ENCODE assay signal across 8 cellular contexts in the genomic region with DNA sequence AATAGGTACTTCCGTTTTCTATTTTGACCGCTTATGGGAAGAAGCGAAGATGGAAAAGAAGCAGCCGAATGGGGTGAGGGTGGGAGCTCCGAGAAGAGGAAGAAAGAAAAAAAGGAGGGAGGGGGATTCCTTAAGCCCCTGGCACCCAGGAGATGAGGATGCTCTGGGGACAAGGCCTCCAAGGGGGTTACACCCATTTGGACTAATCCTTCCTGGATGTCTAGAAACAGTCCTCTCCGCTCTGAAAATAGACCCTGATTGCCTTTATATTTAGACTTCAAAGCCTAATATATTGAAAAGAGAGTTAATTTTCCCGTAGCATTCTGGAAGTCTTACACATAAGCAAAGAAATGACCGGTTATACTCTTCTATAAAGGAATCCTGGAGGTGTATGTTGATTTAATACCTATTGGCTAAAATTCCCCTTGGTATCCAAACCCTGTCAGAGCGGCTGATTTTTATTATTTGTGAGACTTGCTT. TPM values are rescaled to one million over a fixed set of nuclear protein-coding genes. Genes with fewer than 3 reads are reported as not detected.
A peak's percentile ranks its signal among the peaks of the same experiment; 100 is the strongest.
DNase-seq lines count a peak whose midpoint lies in the region; ATAC-seq lines count a peak whose summit lies in the region.

No MANE protein-coding gene starts in this region.

- peaks cover 9% of the 10 kb centered on the region for H3K36me3 Mint-ChIP-seq in central memory CD8-positive, alpha-beta T cell (ENCODE audit: insufficient read depth)

- intact Hi-C loops in Right ventricle myocardium superior (cut with DNase I) = loop anchor here (5.0 kb wide), 1 partner anchor 106 kb away; no protein-coding TSS in a partner anchor
- intact Hi-C loops in cardiac septum (cut with DNase I) = no loop called here
- intact Hi-C loops in aorta (cut with DNase I) = loop anchor here in 1 of 2 donors (5.0 kb wide), 1 partner anchor 1066 kb away; no protein-coding TSS in a partner anchor

- H3K4me1 ChIP-seq in mucosa of rectum (ENCODE audit: control insufficient read depth in 2 of 2, insufficient read depth in 2 of 2, low read length in 2 of 2) (peaks cover 3 to 8% of the 10 kb centered on the region in 2 donors), aorta (ENCODE audit: control insufficient read depth in 1 of 2, insufficient read depth in 2 of 2, low read length in 2 of 2) (no peaks in the 10 kb centered on the region)

- no peaks in the 10 kb centered on the region for H3K9me3 ChIP-seq in mucosa of rectum (ENCODE audit: control insufficient read depth in 2 of 2, low read length in 2 of 2)
- no peaks in the 10 kb centered on the region for H3K9me3 ChIP-seq in aorta (ENCODE audit: control insufficient read depth, low read length)

- no peak for DNase-seq in Right ventricle myocardium superior
- DNase-seq in cardiac septum (ENCODE audit: low spot score) = no peak
- no peak for DNase-seq in central memory CD8-positive, alpha-beta T cell (ENCODE audit: low spot score in 2 of 2)
- DNase-seq in aorta = no peak
- no peak for DNase-seq in DMS79 treated with DMSO at 0.1 percent for 48 hours (lab: John Stamatoyannopoulos, UW)
- no peak for DNase-seq in A172 (ENCODE audit: low spot score)

- H3K27ac ChIP-seq in mucosa of rectum (ENCODE audit: low read depth in 2 of 2, low read length in 2 of 2) (peak overlapping the region in 1 of 2 donors; percentile 15), aorta (ENCODE audit: low read depth in 1 of 2, low read length in 2 of 2) (no peak overlapping the region)

- H3K27me3 Mint-ChIP-seq in central memory CD8-positive, alpha-beta T cell = peaks cover 77% of the 10 kb centered on the region

- WGBS in aorta, 2 donors = 57 to 62% methylated on average over 9 of the region's 9 CpGs

- no peaks in the 10 kb centered on the region for H3K36me3 ChIP-seq in mucosa of rectum (ENCODE audit: control insufficient read depth in 2 of 2, insufficient read depth in 2 of 2, low read length in 2 of 2)
- H3K36me3 ChIP-seq in aorta (ENCODE audit: control insufficient read depth in 1 of 2, insufficient read depth in 2 of 2, low read length in 1 of 2) = no peaks in the 10 kb centered on the region

- peak overlapping the region; percentile 88 for H3K4me3 Mint-ChIP-seq in central memory CD8-positive, alpha-beta T cell

- no peaks in the 10 kb centered on the region for H3K9me3 Mint-ChIP-seq in central memory CD8-positive, alpha-beta T cell

- H3K4me3 ChIP-seq in mucosa of rectum (ENCODE audit: low read length in 2 of 2) (peak overlapping the region; percentile 60 to 67), aorta (ENCODE audit: low read length in 2 of 2) (peak overlapping the region; percentile 85 to 88)

- H3K27ac Mint-ChIP-seq in central memory CD8-positive, alpha-beta T cell (ENCODE audit: low read depth) = peak overlapping the region; percentile 65

- peak overlapping the region in 1 of 2 donors; percentile 46 for H3K9ac ChIP-seq in mucosa of rectum (ENCODE audit: low read depth in 1 of 2, low read length in 2 of 2)

- ATAC-seq in Right ventricle myocardium superior (ENCODE audit: poor library complexity) = peak; percentile 22
- ATAC-seq in central memory CD8-positive, alpha-beta T cell (replicated peaks; ENCODE audit: extremely low read depth, poor library complexity, severe bottlenecking) = no peak
- no peak for ATAC-seq in aorta (ENCODE audit: low FRiP score)
- ATAC-seq in GM19455 (IDR thresholded peaks at IDR 0.05; ENCODE audit: unreplicated experiment) = no peak

- H3K4me1 Mint-ChIP-seq in central memory CD8-positive, alpha-beta T cell = peaks cover 10% of the 10 kb centered on the region

- H3K27me3 ChIP-seq in mucosa of rectum (ENCODE audit: control insufficient read depth in 2 of 2, insufficient read depth in 2 of 2, low read length in 2 of 2) (peaks cover 32 to 38% of the 10 kb centered on the region in 2 donors), aorta (ENCODE audit: control insufficient read depth in 1 of 2, insufficient read depth in 2 of 2, low read length in 1 of 2) (no peaks in the 10 kb centered on the region)

RNA-seq across cellular contexts. Expression of a gene that starts 0.7 kb away (rescaled TPM):
- total RNA-seq in Right ventricle myocardium superior (0.16 TPM), cardiac septum (0.16 TPM), aorta (1 to 10 TPM; 1.3 to 3.1 TPM)
- polyA plus RNA-seq in aorta = 1 to 10 TPM; 2.1 to 2.5 TPM
- 0.12 and 0.31 TPM in 2 replicates for total RNA-seq in A172 (2014; rRNA removed; shearing (Covaris generic))

RNA-seq across cellular contexts. Expression of a gene that starts 13.2 kb away (rescaled TPM):
- total RNA-seq in Right ventricle myocardium superior (27.4 TPM), cardiac septum (24.9 TPM), aorta (10 to 100 TPM; 25.2 to 28.0 TPM)
- polyA plus RNA-seq in aorta = 10 to 100 TPM; 28.3 to 42.6 TPM
- 114 and 150 TPM in 2 replicates for total RNA-seq in A172 (2014; rRNA removed; shearing (Covaris generic))
